In genomic region chr15:65266469-65266868, GRCh38 we compare ENCODE assay signal across 34 cellular contexts. TPM values are rescaled to one million over a fixed set of nuclear protein-coding genes. Genes with fewer than 3 reads are reported as not detected.
"Had no signal": no experiment of that assay in that cellular context is flagged by ENCODE, and none has a peak within 500 bp of the region (broad histone marks: within the 10 kb centered on the region; RNA-seq: fewer than 3 reads in every experiment).

No MANE protein-coding gene starts in this region.

- H3K9ac ChIP-seq: neural progenitor cell, parathyroid adenoma had no signal

- H3K4me2 ChIP-seq: neural progenitor cell had no signal

- H3K4me3 ChIP-seq: esophagus squamous epithelium, heart right ventricle, lower lobe of right lung, neural progenitor cell, psoas muscle, skin epidermis, stomach, testis, tibial artery had no signal

- H3K27me3 Mint-ChIP-seq: dendritic cell treated with granulocyte-macrophage colony-stimulating factor and Interleukin-4, amounts not matched to agents 40 ng/mL and 50 ng/mL, for 4 days; naive thymus-derived CD4-positive, alpha-beta T cell; stimulated activated naive B cell treated with anti-CD40 and anti-IgM and Interleukin-4, amounts not matched to agents 10 μg/mL and 1 μg/mL and 100 μg/mL, for 72 hours; type B pancreatic cell had no signal

- H3K9me3 ChIP-seq: esophagus squamous epithelium, heart right ventricle, lower lobe of right lung, psoas muscle, stomach, testis, tibial artery had no signal

- H3K4me3 Mint-ChIP-seq: dendritic cell treated with granulocyte-macrophage colony-stimulating factor and Interleukin-4, amounts not matched to agents 40 ng/mL and 50 ng/mL, for 4 days; naive thymus-derived CD4-positive, alpha-beta T cell; nephron; neural progenitor cell; stimulated activated naive B cell treated with anti-CD40 and anti-IgM and Interleukin-4, amounts not matched to agents 10 μg/mL and 1 μg/mL and 100 μg/mL, for 72 hours; type B pancreatic cell had no signal

- H3K27me3 ChIP-seq: esophagus squamous epithelium, heart right ventricle, neural progenitor cell, stomach, testis, tibial artery had no signal

- DNase-seq: central memory CD4-positive, alpha-beta T cell; effector memory CD4-positive, alpha-beta T cell; esophagus squamous epithelium; foreskin melanocyte; glutamatergic neuron; heart right ventricle; hippocampal formation; left cardiac atrium; left ventricle myocardium superior; lower lobe of right lung; naive thymus-derived CD4-positive, alpha-beta T cell; psoas muscle; right cardiac atrium; stimulated activated CD4-positive, alpha-beta T cell treated with anti-CD3 and anti-CD28 coated beads, Interleukin-15, amount 100 ng/mL, for 24 hours; stimulated activated CD4-positive, alpha-beta T cell treated with anti-CD3 and anti-CD28 coated beads, Interleukin-2, amount 100 ng/mL, for 48 hours; stimulated activated naive B cell treated with anti-CD40 and anti-IgM and Interleukin-4, amounts not matched to agents 10 μg/mL and 1 μg/mL and 100 μg/mL, for 72 hours; stomach; substantia nigra; testis; tibial artery had no signal

- H3K9me3 Mint-ChIP-seq: dendritic cell treated with granulocyte-macrophage colony-stimulating factor and Interleukin-4, amounts not matched to agents 40 ng/mL and 50 ng/mL, for 4 days; naive thymus-derived CD4-positive, alpha-beta T cell; nephron; neural progenitor cell; stimulated activated naive B cell treated with anti-CD40 and anti-IgM and Interleukin-4, amounts not matched to agents 10 μg/mL and 1 μg/mL and 100 μg/mL, for 72 hours; type B pancreatic cell had no signal

- ATAC-seq: heart right ventricle; left cardiac atrium; left ventricle myocardium superior; lower lobe of right lung; naive thymus-derived CD4-positive, alpha-beta T cell; psoas muscle; right cardiac atrium; stimulated activated naive B cell treated with anti-CD40 and anti-IgM and Interleukin-4, amounts not matched to agents 10 μg/mL and 1 μg/mL and 100 μg/mL, for 72 hours had no signal

- H2AFZ ChIP-seq: neural progenitor cell, parathyroid adenoma had no signal

- H3K4me1 Mint-ChIP-seq: nephron had no signal

- H3K4me1 ChIP-seq: neural progenitor cell, parathyroid adenoma had no signal

- H3K27ac Mint-ChIP-seq: dendritic cell treated with granulocyte-macrophage colony-stimulating factor and Interleukin-4, amounts not matched to agents 40 ng/mL and 50 ng/mL, for 4 days; naive thymus-derived CD4-positive, alpha-beta T cell; nephron; neural progenitor cell; stimulated activated naive B cell treated with anti-CD40 and anti-IgM and Interleukin-4, amounts not matched to agents 10 μg/mL and 1 μg/mL and 100 μg/mL, for 72 hours; type B pancreatic cell had no signal

- H3K27ac ChIP-seq: esophagus squamous epithelium, heart right ventricle, lower lobe of right lung, neural progenitor cell, parathyroid adenoma, psoas muscle, skin epidermis, testis, tibial artery had no signal

- H3K36me3 ChIP-seq: neural progenitor cell had no signal

RNA-seq across cellular contexts. Expression of gene RNU5A-1, which starts 29.4 kb away (rescaled TPM):
- total RNA-seq: cerebellum; endothelial cell of umbilical vein; epithelial cell of proximal tubule; esophagus squamous epithelium; heart right ventricle; kidney epithelial cell; left cardiac atrium; left ventricle myocardium superior; lower lobe of right lung; mononuclear cell; naive thymus-derived CD4-positive, alpha-beta T cell; osteoblast; psoas muscle; renal cortical epithelial cell; stomach; testis; urinary bladder had no signal
- polyA plus RNA-seq: endothelial cell of umbilical vein; heart right ventricle; naive thymus-derived CD4-positive, alpha-beta T cell; psoas muscle; right cardiac atrium; stomach; urinary bladder had no signal

RNA-seq across cellular contexts. Expression of gene RNU5B-1, which starts 38.0 kb away (rescaled TPM):
- total RNA-seq: cerebellum, endothelial cell of umbilical vein, epithelial cell of proximal tubule, esophagus squamous epithelium, kidney epithelial cell, mononuclear cell, osteoblast, renal cortical epithelial cell, stomach, testis had no signal
- polyA plus RNA-seq: endothelial cell of umbilical vein; heart right ventricle; naive thymus-derived CD4-positive, alpha-beta T cell; psoas muscle; right cardiac atrium; stomach; urinary bladder had no signal

RNA-seq across cellular contexts. Expression of gene CILP, which starts 55.2 kb away (rescaled TPM):
- total RNA-seq: endothelial cell of umbilical vein, epithelial cell of proximal tubule, kidney epithelial cell had no signal
